In genomic region chr17:46170609-46171432, GRCh38 we compare ENCODE assay signal across 2 cellular contexts.
TF ChIP-seq lines count a peak whose summit lies in the region.

No MANE protein-coding gene starts in this region.

TF ChIP-seq in HCT116, 20 proteins besides CTCF, POLR2A, EP300 and RAD21:
- TF ChIP-seq ZBTB33 (IDR thresholded peaks at IDR 0.05; ENCODE audit: extremely low read depth, insufficient replicate concordance, low read length), result no peak
- no peak for TF ChIP-seq SRF (IDR thresholded peaks at IDR 0.05; ENCODE audit: low read depth)
- TF ChIP-seq TCF7L2 (IDR thresholded peaks at IDR 0.05; ENCODE audit: borderline replicate concordance, extremely low read depth, insufficient read depth, insufficient read length), result no peak
- TF ChIP-seq POLR2AphosphoS5 (IDR thresholded peaks at IDR 0.05; ENCODE audit: low read depth, low read length), result no peak
- TF ChIP-seq CEBPB (IDR thresholded peaks at IDR 0.05; ENCODE audit: low read depth), result no peak
- no peak for TF ChIP-seq EGR1 (IDR thresholded peaks at IDR 0.05; ENCODE audit: low read depth)
- TF ChIP-seq EZH2phosphoT487 (IDR thresholded peaks at IDR 0.05; ENCODE audit: borderline replicate concordance), result no peak
- no peak for TF ChIP-seq REST (IDR thresholded peaks at IDR 0.05; ENCODE audit: low read depth)

TF ChIP-seq in GM12878, 131 proteins besides CTCF, POLR2A, EP300 and RAD21:
- TF ChIP-seq RUNX3 (IDR thresholded peaks at IDR 0.05; ENCODE audit: low read length), result no peak
- TF ChIP-seq POLR2AphosphoS2 (IDR thresholded peaks at IDR 0.05; ENCODE audit: low read depth, low read length), result 0 out of 2 replicates have a peak, but pooled peaks have one; percentile 36
- TF ChIP-seq SPI1 (IDR thresholded peaks at IDR 0.05; ENCODE audit: borderline replicate concordance, insufficient read depth, low read depth, low read length), result no peak
- no peak for TF ChIP-seq CUX1 (IDR thresholded peaks at IDR 0.05; ENCODE audit: insufficient replicate concordance, low read depth, low read length)
